Comparison of ENCODE assay signal across 1 cellular context in genomic region chr7:14931511-14932215, GRCh38.
TF ChIP-seq lines count a peak whose summit lies in the region.

No MANE protein-coding gene starts in this region.

TF ChIP-seq in H1, 55 proteins besides CTCF, POLR2A, EP300 and RAD21 (continued from another document):
- TF ChIP-seq RBBP5 (IDR thresholded peaks at IDR 0.05; ENCODE audit: borderline replicate concordance, low read depth, low read length) (no peak), FOSL1 (IDR thresholded peaks at IDR 0.05; ENCODE audit: insufficient read depth, low read depth, low read length) (no peak), JUN (IDR thresholded peaks at IDR 0.05; ENCODE audit: low read depth, low read length) (no peak), EGR1 (IDR thresholded peaks at IDR 0.05; ENCODE audit: borderline replicate concordance, low read depth, low read length) (no peak), TCF12 (IDR thresholded peaks at IDR 0.05; ENCODE audit: low read depth, low read length) (no peak), CBX5 (IDR thresholded peaks at IDR 0.05; ENCODE audit: low read depth, low read length) (no peak), SP4 (IDR thresholded peaks at IDR 0.05; ENCODE audit: low read length) (no peak), PHF8 (conservative IDR thresholded peaks at IDR 0.05; ENCODE audit: low read depth, low read length) (no peak), KDM4A (IDR thresholded peaks at IDR 0.05; ENCODE audit: low read depth, low read length, severe bottlenecking) (no peak), GABPA (IDR thresholded peaks at IDR 0.05; ENCODE audit: borderline replicate concordance, insufficient read depth, low read length) (no peak), SUZ12 (IDR thresholded peaks at IDR 0.05; ENCODE audit: low read length) (no peak), ATF3 (IDR thresholded peaks at IDR 0.05; ENCODE audit: insufficient read depth, low read depth, low read length) (no peak), TEAD4 (IDR thresholded peaks at IDR 0.05; ENCODE audit: low read depth, low read length) (no peak), NANOG (IDR thresholded peaks at IDR 0.05; ENCODE audit: insufficient read depth, low read depth, low read length, poor library complexity, severe bottlenecking) (no peak), E2F6 (IDR thresholded peaks at IDR 0.05) (no peak), CBX8 (IDR thresholded peaks at IDR 0.05; ENCODE audit: borderline replicate concordance, low read depth, low read length) (no peak), SIX5 (IDR thresholded peaks at IDR 0.05; ENCODE audit: low read depth, low read length) (no peak)
